13 cellular contexts compared by ENCODE assay signal in the genomic region with DNA sequence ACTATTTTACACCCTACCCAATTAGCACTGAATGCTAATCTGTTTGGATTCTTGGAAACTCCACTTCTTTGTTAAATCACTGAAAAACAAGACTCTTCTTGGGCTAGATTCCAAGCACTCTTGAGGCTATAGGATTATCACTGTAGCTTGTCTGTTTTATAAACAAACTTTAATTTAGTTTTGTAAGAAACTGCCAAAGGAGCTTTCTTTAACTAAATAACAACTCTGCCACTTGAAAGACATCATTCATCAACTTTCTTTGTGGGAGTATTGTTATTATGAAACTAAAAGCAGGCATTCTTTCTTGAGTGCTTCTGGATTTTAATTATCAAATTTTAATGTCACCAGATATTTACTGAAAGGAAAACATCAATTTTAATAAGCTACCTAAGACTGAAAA.
"Had no signal": no experiment of that assay in that cellular context is flagged by ENCODE, and none has a peak within 500 bp of the region (broad histone marks: within the 10 kb centered on the region; RNA-seq: fewer than 3 reads in every experiment).

No MANE protein-coding gene starts in this region.

- H3K27me3 ChIP-seq: brain microvascular endothelial cell, ovary, tibial artery, uterus had no signal

- DNase-seq: activated CD4-positive, alpha-beta memory T cell treated with anti-CD3 and anti-CD28 coated beads, Interleukin-2, amount 10 ng/mL, durations not matched to agents 7 days and 5 days; activated CD4-positive, alpha-beta T cell treated with anti-CD3 and anti-CD28 coated beads for 1 hour; activated naive CD4-positive, alpha-beta T cell treated with Interleukin-2 at 50 U/mL for 16 hours; amygdala; brain microvascular endothelial cell; cerebellar nuclear complex; effector memory CD8-positive, alpha-beta T cell; erythroblast; ovary; tibial artery; uterus had no signal

- H3K4me3 ChIP-seq: ovary, skin epidermis, tibial artery, uterus had no signal

- ATAC-seq: stimulated activated memory B cell treated with anti-CD40 and anti-IgM and Interleukin-4, amounts not matched to agents 10 μg/mL and 1 μg/mL and 100 μg/mL, for 72 hours had no signal

- H3K27ac ChIP-seq: brain microvascular endothelial cell, uterus had no signal

- H3K36me3 ChIP-seq: brain microvascular endothelial cell, ovary, uterus had no signal

- H3K9me3 ChIP-seq: ovary, tibial artery, uterus had no signal
